Comparison of ENCODE assay signal across 1 cellular context in the genomic region with DNA sequence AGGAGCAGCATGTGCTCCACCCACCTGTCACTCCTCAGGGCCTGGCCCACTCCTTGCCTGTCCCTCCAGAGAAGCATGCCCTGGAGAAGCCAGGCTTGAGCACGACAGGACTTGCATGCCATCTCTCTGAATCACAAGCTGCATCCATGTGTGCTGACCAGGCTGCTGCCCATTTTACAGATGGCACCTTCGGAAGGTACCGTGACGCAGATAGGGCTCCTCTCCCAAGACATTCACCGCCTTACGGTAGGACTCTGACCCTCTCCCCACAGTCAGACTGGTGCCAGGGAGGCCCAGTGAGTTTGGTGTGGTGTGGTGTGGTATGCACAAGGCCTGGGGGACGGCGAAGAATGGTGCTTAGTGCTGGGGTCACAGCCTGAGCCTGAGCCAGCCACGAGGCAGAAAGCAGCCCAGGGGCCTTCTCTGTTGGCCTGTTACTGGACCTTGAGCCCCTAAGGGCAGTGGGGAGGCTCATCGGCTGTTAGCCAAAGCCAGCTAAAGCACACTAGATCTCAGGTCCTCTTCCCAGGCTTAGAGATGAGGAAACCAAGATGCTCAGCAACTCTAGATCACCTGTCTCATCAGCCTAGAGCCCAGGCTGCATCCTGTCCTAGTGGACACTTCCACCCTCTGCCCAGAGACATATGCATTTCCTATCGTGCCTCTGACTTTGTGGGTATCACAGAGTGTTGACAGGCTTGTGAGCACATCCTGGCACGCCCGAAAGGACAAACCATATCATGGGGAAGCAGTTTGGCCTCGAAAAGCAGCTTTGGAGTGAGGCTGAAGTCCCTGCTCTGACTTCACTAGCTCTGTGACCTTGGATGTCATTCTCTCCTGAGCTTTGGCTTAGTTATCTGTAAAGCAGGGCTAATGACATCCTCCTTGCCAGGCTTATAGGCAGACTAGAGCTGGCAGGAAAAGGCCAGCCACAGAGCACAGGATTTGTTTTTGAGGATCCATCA.
TF ChIP-seq lines count a peak whose summit lies in the region.

No MANE protein-coding gene starts in this region.

TF ChIP-seq in HepG2, 621 proteins besides CTCF, POLR2A, EP300 and RAD21 (continued from another document):
- TF ChIP-seq, protein P1, sequence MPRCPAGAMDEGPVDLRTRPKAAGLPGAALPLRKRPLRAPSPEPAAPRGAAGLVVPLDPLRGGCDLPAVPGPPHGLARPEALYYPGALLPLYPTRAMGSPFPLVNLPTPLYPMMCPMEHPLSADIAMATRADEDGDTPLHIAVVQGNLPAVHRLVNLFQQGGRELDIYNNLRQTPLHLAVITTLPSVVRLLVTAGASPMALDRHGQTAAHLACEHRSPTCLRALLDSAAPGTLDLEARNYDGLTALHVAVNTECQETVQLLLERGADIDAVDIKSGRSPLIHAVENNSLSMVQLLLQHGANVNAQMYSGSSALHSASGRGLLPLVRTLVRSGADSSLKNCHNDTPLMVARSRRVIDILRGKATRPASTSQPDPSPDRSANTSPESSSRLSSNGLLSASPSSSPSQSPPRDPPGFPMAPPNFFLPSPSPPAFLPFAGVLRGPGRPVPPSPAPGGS (CRISPR knock-in tag; IDR thresholded peaks at IDR 0.05), result no peak
- TF ChIP-seq, protein P2, sequence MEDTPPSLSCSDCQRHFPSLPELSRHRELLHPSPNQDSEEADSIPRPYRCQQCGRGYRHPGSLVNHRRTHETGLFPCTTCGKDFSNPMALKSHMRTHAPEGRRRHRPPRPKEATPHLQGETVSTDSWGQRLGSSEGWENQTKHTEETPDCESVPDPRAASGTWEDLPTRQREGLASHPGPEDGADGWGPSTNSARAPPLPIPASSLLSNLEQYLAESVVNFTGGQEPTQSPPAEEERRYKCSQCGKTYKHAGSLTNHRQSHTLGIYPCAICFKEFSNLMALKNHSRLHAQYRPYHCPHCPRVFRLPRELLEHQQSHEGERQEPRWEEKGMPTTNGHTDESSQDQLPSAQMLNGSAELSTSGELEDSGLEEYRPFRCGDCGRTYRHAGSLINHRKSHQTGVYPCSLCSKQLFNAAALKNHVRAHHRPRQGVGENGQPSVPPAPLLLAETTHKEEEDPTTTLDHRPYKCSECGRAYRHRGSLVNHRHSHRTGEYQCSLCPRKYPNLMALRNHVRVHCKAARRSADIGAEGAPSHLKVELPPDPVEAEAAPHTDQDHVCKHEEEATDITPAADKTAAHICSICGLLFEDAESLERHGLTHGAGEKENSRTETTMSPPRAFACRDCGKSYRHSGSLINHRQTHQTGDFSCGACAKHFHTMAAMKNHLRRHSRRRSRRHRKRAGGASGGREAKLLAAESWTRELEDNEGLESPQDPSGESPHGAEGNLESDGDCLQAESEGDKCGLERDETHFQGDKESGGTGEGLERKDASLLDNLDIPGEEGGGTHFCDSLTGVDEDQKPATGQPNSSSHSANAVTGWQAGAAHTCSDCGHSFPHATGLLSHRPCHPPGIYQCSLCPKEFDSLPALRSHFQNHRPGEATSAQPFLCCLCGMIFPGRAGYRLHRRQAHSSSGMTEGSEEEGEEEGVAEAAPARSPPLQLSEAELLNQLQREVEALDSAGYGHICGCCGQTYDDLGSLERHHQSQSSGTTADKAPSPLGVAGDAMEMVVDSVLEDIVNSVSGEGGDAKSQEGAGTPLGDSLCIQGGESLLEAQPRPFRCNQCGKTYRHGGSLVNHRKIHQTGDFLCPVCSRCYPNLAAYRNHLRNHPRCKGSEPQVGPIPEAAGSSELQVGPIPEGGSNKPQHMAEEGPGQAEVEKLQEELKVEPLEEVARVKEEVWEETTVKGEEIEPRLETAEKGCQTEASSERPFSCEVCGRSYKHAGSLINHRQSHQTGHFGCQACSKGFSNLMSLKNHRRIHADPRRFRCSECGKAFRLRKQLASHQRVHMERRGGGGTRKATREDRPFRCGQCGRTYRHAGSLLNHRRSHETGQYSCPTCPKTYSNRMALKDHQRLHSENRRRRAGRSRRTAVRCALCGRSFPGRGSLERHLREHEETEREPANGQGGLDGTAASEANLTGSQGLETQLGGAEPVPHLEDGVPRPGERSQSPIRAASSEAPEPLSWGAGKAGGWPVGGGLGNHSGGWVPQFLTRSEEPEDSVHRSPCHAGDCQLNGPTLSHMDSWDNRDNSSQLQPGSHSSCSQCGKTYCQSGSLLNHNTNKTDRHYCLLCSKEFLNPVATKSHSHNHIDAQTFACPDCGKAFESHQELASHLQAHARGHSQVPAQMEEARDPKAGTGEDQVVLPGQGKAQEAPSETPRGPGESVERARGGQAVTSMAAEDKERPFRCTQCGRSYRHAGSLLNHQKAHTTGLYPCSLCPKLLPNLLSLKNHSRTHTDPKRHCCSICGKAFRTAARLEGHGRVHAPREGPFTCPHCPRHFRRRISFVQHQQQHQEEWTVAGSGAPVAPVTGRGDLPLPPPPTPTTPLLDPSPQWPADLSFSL (CRISPR knock-in tag; IDR thresholded peaks at IDR 0.05), result no peak
